22 cellular contexts compared by ENCODE assay signal in genomic region chr17:36152639-36153120, GRCh38. TPM values are rescaled to one million over a fixed set of nuclear protein-coding genes. Genes with fewer than 3 reads are reported as not detected.
DNase-seq lines count a peak whose midpoint lies in the region; ATAC-seq and TF ChIP-seq lines count a peak whose summit lies in the region.
"Had no signal": no experiment of that assay in that cellular context is flagged by ENCODE, and none has a peak within 500 bp of the region (broad histone marks: within the 10 kb centered on the region; RNA-seq: fewer than 3 reads in every experiment).

No MANE protein-coding gene starts in this region.

- no peak for TF ChIP-seq POLR2A in breast epithelium (IDR thresholded peaks at IDR 0.05)
- no peak for TF ChIP-seq POLR2A in NB4 (IDR thresholded peaks at IDR 0.05; ENCODE audit: extremely low read depth, insufficient read length)

- ATAC-seq in upper lobe of right lung, result peak; percentile 33
- ATAC-seq in HG02642 (IDR thresholded peaks at IDR 0.05; ENCODE audit: poor library complexity, unreplicated experiment), result no peak
- ATAC-seq: activated CD4-positive, alpha-beta T cell treated with anti-CD3 and anti-CD28 coated beads for 36 hours had no signal

- no peak overlapping the region for H3K9ac ChIP-seq in endodermal cell (ENCODE audit: extremely low read depth, low read length, poor library complexity, severe bottlenecking)

- WGBS in endodermal cell (ENCODE audit: insufficient coverage in 1 of 2, insufficient read length in 1 of 2), 2 experiments, result 90 to 98% methylated on average over 6 to 8 of the region's 8 CpGs

- H3K36me3 ChIP-seq in breast epithelium (no peaks in the 10 kb centered on the region), endodermal cell (ENCODE audit: control insufficient read depth, insufficient read depth, low read length) (no peaks in the 10 kb centered on the region), upper lobe of right lung (no peaks in the 10 kb centered on the region)
- H3K36me3 ChIP-seq: brain microvascular endothelial cell, Peyer's patch, sigmoid colon, thoracic aorta had no signal

- in situ Hi-C loops in T47D (cut with HindIII; ENCODE audit: low pct_unique_long_range_greater_than_20kb, low sequenced_read_pairs), result no loop called here

- no peaks in the 10 kb centered on the region for H3K9me3 ChIP-seq in breast epithelium
- H3K9me3 ChIP-seq in endodermal cell (ENCODE audit: control insufficient read depth, low read length), result no peaks in the 10 kb centered on the region
- H3K9me3 ChIP-seq in upper lobe of right lung, result no peaks in the 10 kb centered on the region
- H3K9me3 ChIP-seq: Peyer's patch, sigmoid colon, thoracic aorta had no signal

- intact Hi-C loops in breast epithelium (cut with DNase I; ENCODE audit: low total_unique reads) (no loop called here), upper lobe of right lung (cut with DNase I) (no loop called here)

- no peak overlapping the region for H3K27ac Mint-ChIP-seq in endodermal cell
- H3K27ac Mint-ChIP-seq: activated CD4-positive, alpha-beta T cell treated with anti-CD3 and anti-CD28 coated beads for 36 hours; activated naive CD4-positive, alpha-beta T cell treated with anti-CD3 and anti-CD28 coated beads for 36 hours; mesothelial cell of epicardium; T-helper 1 cell treated with Interleukin-12 subunit alpha and Interleukin-12 subunit beta and Interleukin-4 antibody, amounts not matched to agents 30 μg/mL and 1 μg/mL, for 36 hours had no signal

- no peak overlapping the region for H3K4me3 Mint-ChIP-seq in endodermal cell
- H3K4me3 Mint-ChIP-seq: activated CD4-positive, alpha-beta T cell treated with anti-CD3 and anti-CD28 coated beads for 36 hours; activated naive CD4-positive, alpha-beta T cell treated with anti-CD3 and anti-CD28 coated beads for 36 hours; mesothelial cell of epicardium; T-helper 1 cell treated with Interleukin-12 subunit alpha and Interleukin-12 subunit beta and Interleukin-4 antibody, amounts not matched to agents 30 μg/mL and 1 μg/mL, for 36 hours had no signal

- TF ChIP-seq CTCF in breast epithelium (IDR thresholded peaks at IDR 0.05) (no peak), NB4 (IDR thresholded peaks at IDR 0.05; ENCODE audit: low read depth, low read length) (peak; percentile 36), endodermal cell (conservative IDR thresholded peaks at IDR 0.05) (peak; percentile 37), upper lobe of right lung (IDR thresholded peaks at IDR 0.05) (no peak)

- no peaks in the 10 kb centered on the region for H3K36me3 Mint-ChIP-seq in endodermal cell (ENCODE audit: low read depth)
- H3K36me3 Mint-ChIP-seq: mesothelial cell of epicardium had no signal

- H3K27ac ChIP-seq in breast epithelium, result no peak overlapping the region
- H3K27ac ChIP-seq in endodermal cell (ENCODE audit: low read depth, low read length), result no peak overlapping the region
- no peak overlapping the region for H3K27ac ChIP-seq in upper lobe of right lung
- H3K27ac ChIP-seq: brain microvascular endothelial cell, Peyer's patch, sigmoid colon, thoracic aorta had no signal

- H3K27me3 Mint-ChIP-seq in endodermal cell (ENCODE audit: insufficient read depth), result peaks cover 4% of the 10 kb centered on the region

- peak; percentile 51 to 80 for DNase-seq in T47D (ENCODE audit: low read depth in 1 of 2, low spot score in 1 of 2)
- no peak for DNase-seq in breast epithelium (ENCODE audit: low spot score in 2 of 2)
- peak; percentile 60 for DNase-seq in NB4 (ENCODE audit: low read depth)
- DNase-seq in endodermal cell, result peak; percentile 44
- no peak for DNase-seq in upper lobe of right lung
- no peak for DNase-seq in NCI-H226
- no peak for DNase-seq in OCI-M2 (lab: John Stamatoyannopoulos, UW; ENCODE audit: unreplicated experiment)
- DNase-seq: activated CD4-positive, alpha-beta T cell treated with anti-CD3 and anti-CD28 coated beads for 36 hours; activated naive CD4-positive, alpha-beta T cell treated with anti-CD3 and anti-CD28 coated beads for 36 hours; brain microvascular endothelial cell; effector CD8-positive, alpha-beta T cell; GOT3; NCI-H1436 treated with DMSO at 0.1 percent for 48 hours; NCI-H510A treated with DMSO at 0.1 percent for 48 hours; Peyer's patch; sigmoid colon; stimulated activated CD4-positive, alpha-beta T cell treated with anti-CD3 and anti-CD28 coated beads, Interleukin-2, amount 100 ng/mL, for 48 hours; stimulated activated CD8-positive, alpha-beta memory T cell treated with anti-CD3 and anti-CD28 coated beads, Interleukin-4, amount 100 ng/mL, for 48 hours had no signal

- H3K4me1 ChIP-seq in breast epithelium (no peaks in the 10 kb centered on the region), endodermal cell (ENCODE audit: control insufficient read depth, insufficient read depth, low read length) (no peaks in the 10 kb centered on the region), upper lobe of right lung (no peaks in the 10 kb centered on the region)

- H3K4me1 Mint-ChIP-seq in endodermal cell, result peaks cover 4% of the 10 kb centered on the region
- H3K4me1 Mint-ChIP-seq: mesothelial cell of epicardium had no signal

- H3K4me3 ChIP-seq in breast epithelium, result no peak overlapping the region
- H3K4me3 ChIP-seq in NB4 (ENCODE audit: low read depth, low read length), result no peak overlapping the region
- no peak overlapping the region for H3K4me3 ChIP-seq in endodermal cell (ENCODE audit: low read length)
- no peak overlapping the region for H3K4me3 ChIP-seq in upper lobe of right lung
- H3K4me3 ChIP-seq: Peyer's patch, sigmoid colon, thoracic aorta had no signal

- H3K9me3 Mint-ChIP-seq in endodermal cell, result no peaks in the 10 kb centered on the region
- H3K9me3 Mint-ChIP-seq: activated naive CD4-positive, alpha-beta T cell treated with anti-CD3 and anti-CD28 coated beads for 36 hours; mesothelial cell of epicardium; T-helper 1 cell treated with Interleukin-12 subunit alpha and Interleukin-12 subunit beta and Interleukin-4 antibody, amounts not matched to agents 30 μg/mL and 1 μg/mL, for 36 hours had no signal

- H3K27me3 ChIP-seq in breast epithelium, result no peaks in the 10 kb centered on the region
- H3K27me3 ChIP-seq in endodermal cell (ENCODE audit: control insufficient read depth, insufficient read depth, low read length, poor library complexity, severe bottlenecking), result no peaks in the 10 kb centered on the region
- no peaks in the 10 kb centered on the region for H3K27me3 ChIP-seq in upper lobe of right lung
- H3K27me3 ChIP-seq: brain microvascular endothelial cell, Peyer's patch had no signal

RNA-seq across cellular contexts. Expression of gene TBC1D3B, which starts 23.8 kb away (rescaled TPM):
- total RNA-seq in breast epithelium (1 to 10 TPM; 1.9 to 7.6 (median 5.2) TPM), endodermal cell (10 to 100 TPM; 13.1 to 18.4 TPM), upper lobe of right lung (8.2 TPM)
- polyA plus RNA-seq in endodermal cell (2013, experiment 1 of 2), result 2.9 TPM
- 4.7 TPM for polyA plus RNA-seq in endodermal cell (2013, experiment 2 of 2)

RNA-seq across cellular contexts. Expression of gene CCL3L1, which starts 43.9 kb away (rescaled TPM):
- total RNA-seq in breast epithelium, result 1 to 10 TPM in 1 of 3 donors, not detected in 2; 5.0 TPM
- 1 to 10 TPM in 1 of 2 donors, under 1 TPM in 1; 0.35 to 2.0 TPM for total RNA-seq in endodermal cell
- not detected for polyA plus RNA-seq in endodermal cell (2013, experiment 1 of 2)
- polyA plus RNA-seq in endodermal cell (2013, experiment 2 of 2), result not detected
- total RNA-seq in upper lobe of right lung, result 0.72 TPM
- total RNA-seq: mesothelial cell of epicardium had no signal

RNA-seq across cellular contexts. Expression of gene CCL4, which starts 49.1 kb away (rescaled TPM):
- total RNA-seq in breast epithelium, result 10 to 100 TPM in 1 of 3 donors, 1 to 10 TPM in 2; 2.6 to 12.0 (median 5.2) TPM
- total RNA-seq in endodermal cell, result not detected
- polyA plus RNA-seq in endodermal cell (2013, experiment 1 of 2), result not detected
- not detected for polyA plus RNA-seq in endodermal cell (2013, experiment 2 of 2)
- 12.5 TPM for total RNA-seq in upper lobe of right lung
- total RNA-seq: mesothelial cell of epicardium had no signal

RNA-seq across cellular contexts. Expression of gene CCL4L2, which starts 58.2 kb away (rescaled TPM):
- total RNA-seq in breast epithelium (1 to 10 TPM in 1 of 3 donors, under 1 TPM in 1, not detected in 1; 0.33 to 6.1 TPM), endodermal cell (not detected), upper lobe of right lung (4.5 TPM)
- not detected for polyA plus RNA-seq in endodermal cell (2013, experiment 1 of 2)
- polyA plus RNA-seq in endodermal cell (2013, experiment 2 of 2), result not detected
- total RNA-seq: mesothelial cell of epicardium had no signal

Comparison
In these comparisons a context has a peak if more than half of its experiments do, and no peak if none do; other contexts are left out.
1. DNase-seq: peak in T47D (2 of 2), NB4 (single experiment) and endodermal cell (single experiment); none in breast epithelium (0 of 2), upper lobe of right lung (single experiment), NCI-H226 (single experiment) and OCI-M2 (single experiment).
2. CTCF ChIP-seq: peak in NB4 (single experiment) and endodermal cell (single experiment); none in breast epithelium (0 of 3) and upper lobe of right lung (single experiment).